Comparison of ENCODE assay signal across 27 cellular contexts in genomic region chr9:81847181-81847915, GRCh38.
"Had no signal": no experiment of that assay in that cellular context is flagged by ENCODE, and none has a peak within 500 bp of the region (broad histone marks: within the 10 kb centered on the region; RNA-seq: fewer than 3 reads in every experiment).

No MANE protein-coding gene starts in this region.

- DNase-seq: kidney glomerular epithelial cell; left cardiac atrium; lower lobe of right lung; mammary epithelial cell; mesenchymal stem cell; naive B cell; natural killer cell; nephron progenitor cell; occipital lobe; right cardiac atrium; stimulated activated CD4-positive, alpha-beta T cell treated with anti-CD3 and anti-CD28 coated beads, Interleukin-12 subunit alpha, Interleukin-12 subunit beta, amount 100 ng/mL, for 4 hours; stimulated activated CD4-positive, alpha-beta T cell treated with anti-CD3 and anti-CD28 coated beads, Interleukin-15, amount 100 ng/mL, for 24 hours; stimulated activated CD4-positive, alpha-beta T cell treated with anti-CD3 and anti-CD28 coated beads, Interleukin-2, amount 100 ng/mL, for 24 hours; stimulated activated CD4-positive, alpha-beta T cell treated with anti-CD3 and anti-CD28 coated beads, Interleukin-4, amount 100 ng/mL, for 1 hour; stimulated activated naive B cell treated with anti-CD40 and anti-IgM and Interleukin-4, amounts not matched to agents 10 μg/mL and 1 μg/mL and 100 μg/mL, for 72 hours; stimulated activated naive CD8-positive, alpha-beta T cell treated with anti-CD3 and anti-CD28 coated beads, Interleukin-15, Interleukin-2, amounts not matched to agents 100 U/mL and 50 U/mL, for 24 hours; stomach; testis; thyroid gland; transverse colon; upper lobe of left lung had no signal

- H3K4me3 Mint-ChIP-seq: naive B cell; natural killer cell; nephron progenitor cell; neural progenitor cell; stimulated activated naive B cell treated with anti-CD40 and anti-IgM and Interleukin-4, amounts not matched to agents 10 μg/mL and 1 μg/mL and 100 μg/mL, for 72 hours had no signal

- H3K27me3 ChIP-seq: neural progenitor cell, neutrophil, stomach, testis, thyroid gland, transverse colon, upper lobe of left lung, vagina had no signal

- H3K27me3 Mint-ChIP-seq: naive B cell; stimulated activated naive B cell treated with anti-CD40 and anti-IgM and Interleukin-4, amounts not matched to agents 10 μg/mL and 1 μg/mL and 100 μg/mL, for 72 hours had no signal

- H3K27ac Mint-ChIP-seq: naive B cell; natural killer cell; nephron progenitor cell; neural progenitor cell; stimulated activated naive B cell treated with anti-CD40 and anti-IgM and Interleukin-4, amounts not matched to agents 10 μg/mL and 1 μg/mL and 100 μg/mL, for 72 hours had no signal

- H3K4me1 ChIP-seq: lower lobe of right lung, parathyroid adenoma, testis, vagina had no signal

- ATAC-seq: left cardiac atrium; lower lobe of right lung; natural killer cell; right cardiac atrium; sciatic nerve; stimulated activated naive B cell treated with anti-CD40 and anti-IgM and Interleukin-4, amounts not matched to agents 10 μg/mL and 1 μg/mL and 100 μg/mL, for 72 hours; stimulated activated naive CD8-positive, alpha-beta T cell treated with anti-CD3 and anti-CD28 coated beads, Interleukin-15, Interleukin-2, amounts not matched to agents 100 U/mL and 50 U/mL, for 24 hours had no signal

- H3K27ac ChIP-seq: lower lobe of right lung, neural progenitor cell, neutrophil, parathyroid adenoma, skin epidermis, stomach, testis, thyroid gland, transverse colon, upper lobe of left lung, vagina had no signal

- H3K4me1 Mint-ChIP-seq: naive B cell, natural killer cell had no signal

- H3K9me3 Mint-ChIP-seq: naive B cell; natural killer cell; nephron progenitor cell; neural progenitor cell; stimulated activated naive B cell treated with anti-CD40 and anti-IgM and Interleukin-4, amounts not matched to agents 10 μg/mL and 1 μg/mL and 100 μg/mL, for 72 hours had no signal

- H3K36me3 Mint-ChIP-seq: naive B cell; natural killer cell; neural progenitor cell; stimulated activated naive B cell treated with anti-CD40 and anti-IgM and Interleukin-4, amounts not matched to agents 10 μg/mL and 1 μg/mL and 100 μg/mL, for 72 hours had no signal

- H3K9me3 ChIP-seq: lower lobe of right lung, neutrophil, stomach, testis, thyroid gland, transverse colon, upper lobe of left lung, vagina had no signal

- H3K36me3 ChIP-seq: lower lobe of right lung, neural progenitor cell, neutrophil, stomach, thyroid gland, transverse colon, upper lobe of left lung, vagina had no signal

- H3K4me3 ChIP-seq: lower lobe of right lung, neural progenitor cell, skin epidermis, stomach, testis, thyroid gland, transverse colon, upper lobe of left lung, vagina had no signal
